18 cellular contexts compared by ENCODE assay signal in the genomic region with DNA sequence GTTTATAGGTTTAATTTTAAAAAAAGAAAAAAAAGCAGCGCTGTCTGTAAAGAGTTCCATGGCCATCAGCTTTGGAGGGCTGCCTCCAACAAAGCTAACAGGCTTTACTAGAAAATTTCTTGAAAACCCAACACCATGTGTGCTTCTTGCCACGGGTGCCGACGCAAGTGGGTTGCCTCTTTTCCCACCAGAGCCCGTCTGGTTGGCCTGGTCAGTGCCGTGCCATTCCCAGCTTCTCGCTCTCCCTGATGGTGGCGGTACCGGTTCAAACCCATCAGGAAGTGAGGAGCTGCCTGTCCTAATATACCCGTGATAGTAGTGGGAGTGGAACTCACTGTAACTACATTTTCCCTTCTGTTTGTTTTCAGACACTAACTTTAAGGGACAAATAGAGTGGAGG.
"Had no signal": no experiment of that assay in that cellular context is flagged by ENCODE, and none has a peak within 500 bp of the region (broad histone marks: within the 10 kb centered on the region; RNA-seq: fewer than 3 reads in every experiment).

No MANE protein-coding gene starts in this region.

- H3K4me2 ChIP-seq: hepatocyte had no signal

- H3K27me3 ChIP-seq: dorsolateral prefrontal cortex, foreskin keratinocyte had no signal

- H2AFZ ChIP-seq: hepatocyte had no signal

- H3K79me2 ChIP-seq: hepatocyte had no signal

- H3K27me3 Mint-ChIP-seq: naive B cell had no signal

- H3K27ac ChIP-seq: coronary artery, dorsolateral prefrontal cortex, esophagus muscularis mucosa, foreskin keratinocyte, gastroesophageal sphincter, heart left ventricle, hepatocyte, left lung, lower lobe of right lung had no signal

- H3K36me3 Mint-ChIP-seq: mesothelial cell of epicardium, naive B cell had no signal

- H3K9me3 ChIP-seq: esophagus muscularis mucosa, gastroesophageal sphincter, heart left ventricle, left lung, lower lobe of right lung, mucosa of descending colon had no signal

- H3K4me1 ChIP-seq: esophagus muscularis mucosa, foreskin keratinocyte, gastroesophageal sphincter, heart left ventricle, left lung, lower lobe of right lung had no signal

- H3K4me3 Mint-ChIP-seq: mesothelial cell of epicardium, naive B cell had no signal

- ATAC-seq: foreskin keratinocyte, gastroesophageal sphincter, heart left ventricle, left cardiac atrium, left lung, left ventricle myocardium superior, lower lobe of right lung, mucosa of descending colon had no signal

- DNase-seq: dermis blood vessel endothelial cell; effector CD4-positive, alpha-beta T cell; effector memory CD4-positive, alpha-beta T cell; foreskin keratinocyte; heart left ventricle; left cardiac atrium; left lung; left ventricle myocardium superior; lower lobe of right lung; mesenchymal stem cell; mucosa of descending colon; naive B cell had no signal

- H3K36me3 ChIP-seq: esophagus muscularis mucosa, gastroesophageal sphincter, heart left ventricle, left lung, lower lobe of right lung had no signal

- H3K27ac Mint-ChIP-seq: mesothelial cell of epicardium had no signal

- H3K4me3 ChIP-seq: coronary artery, dorsolateral prefrontal cortex, esophagus muscularis mucosa, gastroesophageal sphincter, heart left ventricle, hepatocyte, left lung, lower lobe of right lung, mucosa of descending colon had no signal

- H3K4me1 Mint-ChIP-seq: mesothelial cell of epicardium, naive B cell had no signal

- H3K9me3 Mint-ChIP-seq: mesothelial cell of epicardium had no signal
